In genomic region chr1:212752256-212752933, GRCh38 we compare ENCODE assay signal across 9 cellular contexts. TPM values are rescaled to one million over a fixed set of nuclear protein-coding genes. Genes with fewer than 3 reads are reported as not detected.
DNase-seq lines count a peak whose midpoint lies in the region; ATAC-seq and TF ChIP-seq lines count a peak whose summit lies in the region.
"Had no signal": no experiment of that assay in that cellular context is flagged by ENCODE, and none has a peak within 500 bp of the region (broad histone marks: within the 10 kb centered on the region; RNA-seq: fewer than 3 reads in every experiment).

No MANE protein-coding gene starts in this region.

- POLR2A ChIA-PET in activated CD8-positive, alpha-beta T cell treated with anti-CD3 and anti-CD28 coated beads for 36 hours (lab: Charles Lee), result no interaction called here
- POLR2A ChIA-PET in activated CD8-positive, alpha-beta T cell treated with anti-CD3 and anti-CD28 coated beads, Interleukin-2, amount 10 ng/mL, durations not matched to agents 7 days and 5 days (lab: Charles Lee), result interaction anchor here (0.7 kb wide), 1 partner anchor 293 kb away, joined by 3 read pairs; no protein-coding TSS in a partner anchor

- intact Hi-C loops in activated CD8-positive, alpha-beta T cell treated with anti-CD3 and anti-CD28 coated beads for 36 hours (cut with micrococcal nuclease), result loop anchor here (5.0 kb wide), 1 partner anchor 50 kb away; no protein-coding TSS in a partner anchor

- peak; percentile 56 for ATAC-seq in activated CD8-positive, alpha-beta T cell treated with anti-CD3 and anti-CD28 coated beads for 36 hours
- ATAC-seq in activated CD8-positive, alpha-beta T cell treated with anti-CD3 and anti-CD28 coated beads, Interleukin-2, amount 10 ng/mL, durations not matched to agents 7 days and 5 days, result no peak
- ATAC-seq in HG03469 (IDR thresholded peaks at IDR 0.05; ENCODE audit: unreplicated experiment), result no peak
- ATAC-seq: body of pancreas had no signal

- H3K27ac Mint-ChIP-seq in activated CD8-positive, alpha-beta T cell treated with anti-CD3 and anti-CD28 coated beads for 36 hours, result no peak overlapping the region
- H3K27ac Mint-ChIP-seq in activated CD8-positive, alpha-beta T cell treated with anti-CD3 and anti-CD28 coated beads, Interleukin-2, amount 10 ng/mL, durations not matched to agents 7 days and 5 days, result no peak overlapping the region

- H3K36me3 Mint-ChIP-seq in activated CD8-positive, alpha-beta T cell treated with anti-CD3 and anti-CD28 coated beads for 36 hours (ENCODE audit: low read depth), result peaks cover 4% of the 10 kb centered on the region
- H3K36me3 Mint-ChIP-seq in activated CD8-positive, alpha-beta T cell treated with anti-CD3 and anti-CD28 coated beads, Interleukin-2, amount 10 ng/mL, durations not matched to agents 7 days and 5 days (ENCODE audit: low read depth), result peaks cover 4% of the 10 kb centered on the region

- peak overlapping the region; percentile 52 for H3K27ac ChIP-seq in substantia nigra (ENCODE audit: low read depth, low read length, poor library complexity, severe bottlenecking)

- DNase-seq in activated CD8-positive, alpha-beta T cell treated with anti-CD3 and anti-CD28 coated beads for 36 hours, result no peak
- no peak for DNase-seq in activated CD8-positive, alpha-beta T cell treated with anti-CD3 and anti-CD28 coated beads, Interleukin-2, amount 10 ng/mL, durations not matched to agents 7 days and 5 days
- peak; percentile 83 for DNase-seq in NOMO-1 treated with DMSO at 0.1 percent for 48 hours (lab: John Stamatoyannopoulos, UW; ENCODE audit: unreplicated experiment)
- peak; percentile 55 for DNase-seq in globus pallidus (ENCODE audit: low spot score)
- no peak for DNase-seq in substantia nigra (lab: John Stamatoyannopoulos, UW)
- DNase-seq in NCI-H2171 (lab: John Stamatoyannopoulos, UW), result no peak
- DNase-seq in DMS79 treated with DMSO at 0.1 percent for 48 hours (lab: John Stamatoyannopoulos, UW), result no peak
- DNase-seq: body of pancreas had no signal

- no peak overlapping the region for H3K4me3 Mint-ChIP-seq in activated CD8-positive, alpha-beta T cell treated with anti-CD3 and anti-CD28 coated beads for 36 hours
- no peak overlapping the region for H3K4me3 Mint-ChIP-seq in activated CD8-positive, alpha-beta T cell treated with anti-CD3 and anti-CD28 coated beads, Interleukin-2, amount 10 ng/mL, durations not matched to agents 7 days and 5 days

- H3K27me3 Mint-ChIP-seq in activated CD8-positive, alpha-beta T cell treated with anti-CD3 and anti-CD28 coated beads for 36 hours, result no peaks in the 10 kb centered on the region
- no peaks in the 10 kb centered on the region for H3K27me3 Mint-ChIP-seq in activated CD8-positive, alpha-beta T cell treated with anti-CD3 and anti-CD28 coated beads, Interleukin-2, amount 10 ng/mL, durations not matched to agents 7 days and 5 days (ENCODE audit: low read depth)

- CTCF ChIA-PET in activated CD8-positive, alpha-beta T cell treated with anti-CD3 and anti-CD28 coated beads for 36 hours (lab: Charles Lee), result interaction anchor here (0.9 to 3.7 kb wide), 10 partner anchors 10 to 87 kb away, joined by 3 to 48 read pairs (median 7); no protein-coding TSS in a partner anchor
- CTCF ChIA-PET in activated CD8-positive, alpha-beta T cell treated with anti-CD3 and anti-CD28 coated beads, Interleukin-2, amount 10 ng/mL, durations not matched to agents 7 days and 5 days (lab: Charles Lee), result interaction anchor here (1.0 to 2.0 kb wide), 4 partner anchors 29 to 87 kb away, joined by 3 to 5 read pairs (median 4); no protein-coding TSS in a partner anchor

- no peak for TF ChIP-seq CTCF in activated CD8-positive, alpha-beta T cell treated with anti-CD3 and anti-CD28 coated beads for 36 hours (IDR thresholded peaks at IDR 0.05)

- H3K4me1 Mint-ChIP-seq in activated CD8-positive, alpha-beta T cell treated with anti-CD3 and anti-CD28 coated beads for 36 hours (ENCODE audit: low read depth), result peaks cover 45% of the 10 kb centered on the region
- peaks cover 38% of the 10 kb centered on the region for H3K4me1 Mint-ChIP-seq in activated CD8-positive, alpha-beta T cell treated with anti-CD3 and anti-CD28 coated beads, Interleukin-2, amount 10 ng/mL, durations not matched to agents 7 days and 5 days (ENCODE audit: low read depth)

- no peaks in the 10 kb centered on the region for H3K9me3 Mint-ChIP-seq in activated CD8-positive, alpha-beta T cell treated with anti-CD3 and anti-CD28 coated beads for 36 hours
- H3K9me3 Mint-ChIP-seq in activated CD8-positive, alpha-beta T cell treated with anti-CD3 and anti-CD28 coated beads, Interleukin-2, amount 10 ng/mL, durations not matched to agents 7 days and 5 days (ENCODE audit: insufficient read depth), result no peaks in the 10 kb centered on the region

RNA-seq across cellular contexts. Expression of gene NSL1, which starts 39.2 kb away (rescaled TPM):
- 10 to 100 TPM; 29.6 to 34.9 TPM for total RNA-seq in activated CD8-positive, alpha-beta T cell treated with anti-CD3 and anti-CD28 coated beads for 36 hours
- total RNA-seq in activated CD8-positive, alpha-beta T cell treated with anti-CD3 and anti-CD28 coated beads, Interleukin-2, amount 10 ng/mL, durations not matched to agents 7 days and 5 days, result 10 to 100 TPM; 49.5 to 55.0 TPM

RNA-seq across cellular contexts. Expression of gene TATDN3, which starts 39.3 kb away (rescaled TPM):
- total RNA-seq in activated CD8-positive, alpha-beta T cell treated with anti-CD3 and anti-CD28 coated beads for 36 hours, result 10 to 100 TPM; 17.4 to 24.2 TPM
- 10 to 100 TPM; 15.3 to 17.0 TPM for total RNA-seq in activated CD8-positive, alpha-beta T cell treated with anti-CD3 and anti-CD28 coated beads, Interleukin-2, amount 10 ng/mL, durations not matched to agents 7 days and 5 days

RNA-seq across cellular contexts. Expression of gene BATF3, which starts 52.8 kb away (rescaled TPM):
- 10 to 100 TPM; 52.6 to 61.3 TPM for total RNA-seq in activated CD8-positive, alpha-beta T cell treated with anti-CD3 and anti-CD28 coated beads for 36 hours
- 10 to 100 TPM; 31.3 to 32.6 TPM for total RNA-seq in activated CD8-positive, alpha-beta T cell treated with anti-CD3 and anti-CD28 coated beads, Interleukin-2, amount 10 ng/mL, durations not matched to agents 7 days and 5 days

Comparison
In these comparisons a context has a peak if more than half of its experiments do, and no peak if none do; other contexts are left out.
1. DNase-seq: peak in NOMO-1 treated with DMSO at 0.1 percent for 48 hours (single experiment) and globus pallidus (single experiment); none in activated CD8-positive, alpha-beta T cell treated with anti-CD3 and anti-CD28 coated beads for 36 hours (single experiment), activated CD8-positive, alpha-beta T cell treated with anti-CD3 and anti-CD28 coated beads, Interleukin-2, amount 10 ng/mL, durations not matched to agents 7 days and 5 days (single experiment), substantia nigra (0 of 49), NCI-H2171 (single experiment) and DMS79 treated with DMSO at 0.1 percent for 48 hours (single experiment).